In the genomic region with DNA sequence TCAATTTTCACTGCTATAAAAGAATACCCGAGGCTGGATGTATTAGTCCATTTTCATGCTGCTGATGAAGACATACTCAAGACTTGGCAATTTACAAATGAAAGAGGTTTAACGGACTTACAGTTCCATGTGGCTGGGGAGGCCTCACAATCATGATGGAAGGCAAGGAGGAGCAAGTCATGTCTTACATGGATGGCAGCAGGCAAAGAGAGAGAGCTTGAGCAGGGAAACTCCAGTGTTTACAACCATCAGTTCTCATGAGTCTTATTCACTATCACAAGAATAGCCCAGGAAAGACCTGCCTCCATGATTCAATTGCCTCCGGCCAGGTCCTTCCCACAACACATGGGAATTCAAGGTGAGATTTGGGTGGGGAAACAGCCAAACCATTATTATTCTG, we compare ENCODE assay signal across 1 cellular context.
TF ChIP-seq lines count a peak whose summit lies in the region.

No MANE protein-coding gene starts in this region.

TF ChIP-seq in K562, 482 proteins besides CTCF, POLR2A, EP300 and RAD21:
- TF ChIP-seq, protein P1, sequence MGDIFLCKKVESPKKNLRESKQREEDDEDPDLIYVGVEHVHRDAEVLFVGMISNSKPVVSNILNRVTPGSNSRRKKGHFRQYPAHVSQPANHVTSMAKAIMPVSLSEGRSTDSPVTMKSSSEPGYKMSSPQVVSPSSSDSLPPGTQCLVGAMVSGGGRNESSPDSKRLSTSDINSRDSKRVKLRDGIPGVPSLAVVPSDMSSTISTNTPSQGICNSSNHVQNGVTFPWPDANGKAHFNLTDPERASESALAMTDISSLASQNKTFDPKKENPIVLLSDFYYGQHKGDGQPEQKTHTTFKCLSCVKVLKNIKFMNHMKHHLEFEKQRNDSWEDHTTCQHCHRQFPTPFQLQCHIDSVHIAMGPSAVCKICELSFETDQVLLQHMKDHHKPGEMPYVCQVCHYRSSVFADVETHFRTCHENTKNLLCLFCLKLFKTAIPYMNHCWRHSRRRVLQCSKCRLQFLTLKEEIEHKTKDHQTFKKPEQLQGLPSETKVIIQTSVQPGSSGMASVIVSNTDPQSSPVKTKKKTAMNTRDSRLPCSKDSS (IDR thresholded peaks at IDR 0.05; ENCODE audit: low read depth, partially characterized antibody) = peak; percentile 40
- TF ChIP-seq ZNF431 (CRISPR knock-in tag; IDR thresholded peaks at IDR 0.05) (peak; percentile 99), TRIM24 (IDR thresholded peaks at IDR 0.05) (0 out of 4 replicates have a peak, but pooled peaks of 1 of the 2 experiments have one; percentile 12)
